Comparison of ENCODE assay signal across 23 cellular contexts in genomic region chr12:116045158-116045557, GRCh38.
DNase-seq lines count a peak whose midpoint lies in the region; ATAC-seq and TF ChIP-seq lines count a peak whose summit lies in the region.
"Had no signal": no experiment of that assay in that cellular context is flagged by ENCODE, and none has a peak within 500 bp of the region (broad histone marks: within the 10 kb centered on the region; RNA-seq: fewer than 3 reads in every experiment).

No MANE protein-coding gene starts in this region.

- H3K27ac Mint-ChIP-seq in MCF 10A (ENCODE audit: low read depth, unreplicated experiment) (peak overlapping the region; percentile 66), mesothelial cell of epicardium (peak overlapping the region; percentile 37)
- H3K27ac Mint-ChIP-seq: CD4-positive, alpha-beta T cell; HFFc6 had no signal

- H3K27me3 Mint-ChIP-seq in MCF 10A (ENCODE audit: insufficient read depth, unreplicated experiment) (no peaks in the 10 kb centered on the region), mesothelial cell of epicardium (ENCODE audit: low read depth) (no peaks in the 10 kb centered on the region)
- H3K27me3 Mint-ChIP-seq: CD4-positive, alpha-beta T cell had no signal

- H3K9ac ChIP-seq in mammary epithelial cell (ENCODE audit: insufficient read depth, low read length): no peak overlapping the region
- H3K9ac ChIP-seq in SK-N-MC (ENCODE audit: insufficient read length): no peak overlapping the region

- no peak overlapping the region for H2AFZ ChIP-seq in mammary epithelial cell (ENCODE audit: low read depth, low read length)

- intact Hi-C loops in MCF 10A (cut with micrococcal nuclease): no loop called here
- intact Hi-C loops in mammary epithelial cell (cut with micrococcal nuclease): no loop called here
- intact Hi-C loops in cardiac septum (cut with DNase I): no loop called here

- H3K4me3 ChIP-seq in mammary epithelial cell (replicated peaks in 1 of 3; ENCODE audit: insufficient read depth in 1 of 3, low read depth in 2 of 3, low read length in 3 of 3): no peak overlapping the region
- no peak overlapping the region for H3K4me3 ChIP-seq in SK-N-MC
- H3K4me3 ChIP-seq: A549, GM12878, K562, Peyer's patch had no signal

- peaks cover 25% of the 10 kb centered on the region for H3K4me1 Mint-ChIP-seq in MCF 10A (ENCODE audit: insufficient read depth, unreplicated experiment)
- peaks cover 47% of the 10 kb centered on the region for H3K4me1 Mint-ChIP-seq in mesothelial cell of epicardium

- no peak for TF ChIP-seq CTCF in MCF 10A (IDR thresholded peaks at IDR 0.05; ENCODE audit: unreplicated experiment)
- no peak for TF ChIP-seq CTCF in mammary epithelial cell (conservative IDR thresholded peaks at IDR 0.05 in 1 of 2, IDR thresholded peaks at IDR 0.05 in 1 of 2; ENCODE audit: extremely low read depth in 1 of 2, insufficient read depth in 1 of 2, low read depth in 1 of 2, low read length in 2 of 2)
- no peak for TF ChIP-seq CTCF in mesothelial cell of epicardium (IDR thresholded peaks at IDR 0.05; ENCODE audit: unreplicated experiment)

- BruUV-seq in MCF 10A (replicated peaks; lab: Mats Ljungman, UMichigan) (no TSS peak), mammary epithelial cell (replicated peaks; lab: Mats Ljungman, UMichigan) (no TSS peak)

- dilution Hi-C loops in mammary epithelial cell (cut with HindIII; ENCODE audit: low sequenced_read_pairs): no loop called here

- peaks cover 4% of the 10 kb centered on the region for H3K4me1 ChIP-seq in mammary epithelial cell (ENCODE audit: insufficient read depth, low read length)

- H3K36me3 Mint-ChIP-seq in MCF 10A (ENCODE audit: insufficient read depth, unreplicated experiment): no peaks in the 10 kb centered on the region
- peaks cover 5% of the 10 kb centered on the region for H3K36me3 Mint-ChIP-seq in mesothelial cell of epicardium

- in situ Hi-C loops in mammary epithelial cell (cut with MboI; ENCODE audit: low sequenced_read_pairs in 2 of 2): loop anchor here in 1 of 2 donors (25.0 kb wide), 1 partner anchor 192 kb away; no protein-coding TSS in a partner anchor

- no peak overlapping the region for H3K27ac ChIP-seq in mammary epithelial cell (ENCODE audit: insufficient read depth, low read depth, low read length)
- H3K27ac ChIP-seq in SK-N-MC: 0 out of 2 replicates have a peak overlapping the region, but pooled peaks have one; percentile 7
- H3K27ac ChIP-seq: A549, HL-60, Peyer's patch had no signal

- H3K4me2 ChIP-seq in mammary epithelial cell (ENCODE audit: insufficient read depth, low read depth, low read length): no peak overlapping the region
- H3K4me2 ChIP-seq: A549 had no signal

- no peaks in the 10 kb centered on the region for H3K27me3 ChIP-seq in mammary epithelial cell (ENCODE audit: insufficient read depth, low read length)
- H3K27me3 ChIP-seq: Peyer's patch had no signal

- CTCF ChIA-PET in MCF 10A (lab: Yijun Ruan, JAX): interaction anchor here (1.0 to 1.2 kb wide), 2 partner anchors 19 to 22 kb away, joined by 3 to 4 read pairs; no protein-coding TSS in a partner anchor
- CTCF ChIA-PET in mammary epithelial cell (lab: Charles Lee; ENCODE audit: low non-redundant PET): no interaction called here

- H3K9me3 Mint-ChIP-seq in MCF 10A (ENCODE audit: unreplicated experiment) (no peaks in the 10 kb centered on the region), mesothelial cell of epicardium (no peaks in the 10 kb centered on the region)
- H3K9me3 Mint-ChIP-seq: CD4-positive, alpha-beta T cell; H9; HFFc6 had no signal

- H3K4me3 Mint-ChIP-seq in MCF 10A (ENCODE audit: unreplicated experiment) (no peak overlapping the region), mesothelial cell of epicardium (no peak overlapping the region)
- H3K4me3 Mint-ChIP-seq: CD4-positive, alpha-beta T cell; H9; HFFc6 had no signal

- no peak for DNase-seq in MCF 10A (ENCODE audit: unreplicated experiment)
- DNase-seq in mammary epithelial cell: no peak
- DNase-seq in SK-N-MC (ENCODE audit: low read depth, low spot score): no peak
- no peak for DNase-seq in mesothelial cell of epicardium (ENCODE audit: low spot score in 2 of 2, unreplicated experiment in 2 of 2)
- DNase-seq in KG1 (lab: John Stamatoyannopoulos, UW): no peak
- no peak for DNase-seq in cardiac septum (ENCODE audit: low spot score)
- DNase-seq: CD4-positive, alpha-beta T cell; COR-L47; DMS 273 treated with DMSO at 0.1 percent for 48 hours; DMS79 treated with DMSO at 0.1 percent for 48 hours; H9; HFFc6; NCI-H1092 treated with DMSO at 0.1 percent for 48 hours; NCI-H1436 treated with DMSO at 0.1 percent for 48 hours; NCI-H1930; NK-92 treated with Interleukin-12 subunit alpha and Interleukin-12 subunit beta, amount 100 ng/mL, for 24 hours; Peyer's patch had no signal

- no peaks in the 10 kb centered on the region for H4K20me1 ChIP-seq in mammary epithelial cell (ENCODE audit: insufficient read depth, low read length)

- H3K9me3 ChIP-seq in mammary epithelial cell (replicated peaks; ENCODE audit: insufficient read depth, low read length) (no peaks in the 10 kb centered on the region), SK-N-MC (ENCODE audit: low read depth, low read length) (no peaks in the 10 kb centered on the region)
- H3K9me3 ChIP-seq: A549, Peyer's patch had no signal

- 90% methylated on average over 2 of the region's 2 CpGs for WGBS in mammary epithelial cell (ENCODE audit: low coverage, missing lambda C conversion rate)

- peaks cover 67% of the 10 kb centered on the region for H3K79me2 ChIP-seq in mammary epithelial cell (ENCODE audit: insufficient read depth, low read length)

- POLR2A ChIA-PET in MCF 10A (lab: Yijun Ruan, JAX): no interaction called here

- no peaks in the 10 kb centered on the region for H3K36me3 ChIP-seq in mammary epithelial cell (ENCODE audit: insufficient read depth, low read length)
- no peaks in the 10 kb centered on the region for H3K36me3 ChIP-seq in SK-N-MC (ENCODE audit: insufficient read depth, low read length)
- H3K36me3 ChIP-seq: Peyer's patch had no signal

- ATAC-seq in HG03280 (IDR thresholded peaks at IDR 0.05; ENCODE audit: unreplicated experiment): no peak
- ATAC-seq: GM12878, HepG2, K562 had no signal
